In the genomic region with DNA sequence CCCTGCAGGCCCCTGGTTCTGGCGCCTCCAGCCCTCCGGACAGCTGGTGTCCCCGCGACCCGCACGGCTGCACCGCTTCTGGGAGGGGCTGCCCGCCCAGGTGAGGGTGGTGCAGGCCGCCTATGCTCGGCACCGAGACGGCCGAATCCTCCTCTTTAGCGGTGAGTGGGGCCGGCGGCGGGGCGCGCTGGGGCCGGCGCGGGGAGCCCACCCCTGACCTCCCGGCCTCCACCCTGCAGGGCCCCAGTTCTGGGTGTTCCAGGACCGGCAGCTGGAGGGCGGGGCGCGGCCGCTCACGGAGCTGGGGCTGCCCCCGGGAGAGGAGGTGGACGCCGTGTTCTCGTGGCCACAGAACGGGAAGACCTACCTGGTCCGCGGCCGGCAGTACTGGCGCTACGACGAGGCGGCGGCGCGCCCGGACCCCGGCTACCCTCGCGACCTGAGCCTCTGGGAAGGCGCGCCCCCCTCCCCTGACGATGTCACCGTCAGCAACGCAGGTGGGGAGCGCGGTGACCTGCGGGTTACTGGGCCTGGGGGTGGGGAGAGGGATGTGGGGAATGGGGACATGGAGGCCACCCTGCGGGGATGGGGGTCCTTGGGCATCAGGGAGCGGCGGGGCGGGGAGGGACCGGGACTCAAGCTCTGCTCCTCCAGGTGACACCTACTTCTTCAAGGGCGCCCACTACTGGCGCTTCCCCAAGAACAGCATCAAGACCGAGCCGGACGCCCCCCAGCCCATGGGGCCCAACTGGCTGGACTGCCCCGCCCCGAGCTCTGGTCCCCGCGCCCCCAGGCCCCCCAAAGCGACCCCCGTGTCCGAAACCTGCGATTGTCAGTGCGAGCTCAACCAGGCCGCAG, we compare ENCODE assay signal across 9 cellular contexts. TPM values are rescaled to one million over a fixed set of nuclear protein-coding genes. Genes with fewer than 3 reads are reported as not detected.
A peak's percentile ranks its signal among the peaks of the same experiment; 100 is the strongest.
DNase-seq lines count a peak whose midpoint lies in the region; ATAC-seq, FAIRE-seq and TF ChIP-seq lines count a peak whose summit lies in the region.
"Had no signal": no experiment of that assay in that cellular context is flagged by ENCODE, and none has a peak within 500 bp of the region (broad histone marks: within the 10 kb centered on the region; RNA-seq: fewer than 3 reads in every experiment).

No MANE protein-coding gene starts in this region.

- H3K9me1 ChIP-seq in endothelial cell of umbilical vein (replicated peaks; ENCODE audit: control insufficient read depth, extremely low read depth, insufficient read depth, low read length), result no peaks in the 10 kb centered on the region

- H3K9me3 ChIP-seq in endothelial cell of umbilical vein (replicated peaks; ENCODE audit: control insufficient read depth, insufficient read depth, low read length) (no peaks in the 10 kb centered on the region), mononuclear cell (ENCODE audit: low read depth, low read length) (no peaks in the 10 kb centered on the region), thoracic aorta (no peaks in the 10 kb centered on the region)

- H3K79me2 ChIP-seq in endothelial cell of umbilical vein (ENCODE audit: control insufficient read depth, insufficient read depth, low read length), result no peaks in the 10 kb centered on the region

- TF ChIP-seq CTCF in endothelial cell of umbilical vein (IDR thresholded peaks at IDR 0.05; ENCODE audit: extremely low read depth in 1 of 2, insufficient read depth in 1 of 2, low read depth in 1 of 2, low read length in 2 of 2) (no peak), thoracic aorta (IDR thresholded peaks at IDR 0.05) (no peak)

- FAIRE-seq in endothelial cell of umbilical vein (lab: Jason Lieb, UNC), result no peak
- FAIRE-seq: frontal cortex had no signal

- H3K36me3 Mint-ChIP-seq in activated CD4-positive, alpha-beta T cell treated with anti-CD3 and anti-CD28 coated beads for 36 hours (ENCODE audit: low read depth), result peaks cover 13% of the 10 kb centered on the region

- dilution Hi-C loops in endothelial cell of umbilical vein (cut with MboI; ENCODE audit: extremely low pct_ligation_motif_present, low sequenced_read_pairs), result no loop called here

- CTCF ChIA-PET in activated CD4-positive, alpha-beta T cell treated with anti-CD3 and anti-CD28 coated beads for 36 hours (lab: Charles Lee), result interaction anchor here (0.8 to 4.0 kb wide), 17 partner anchors 11 to 131 kb away, joined by 3 to 83 read pairs (median 5); a partner anchor contains a TSS
- CTCF ChIA-PET in endothelial cell of umbilical vein (lab: Charles Lee), result interaction anchor here (0.6 to 2.9 kb wide), 26 partner anchors 11 to 110 kb away, joined by 3 to 113 read pairs (median 6); a partner anchor contains a TSS

- intact Hi-C loops in activated CD4-positive, alpha-beta T cell treated with anti-CD3 and anti-CD28 coated beads for 36 hours (cut with DNase I, micrococcal nuclease), result loop anchor here (1.0 to 5.0 kb wide), 12 partner anchors 30 to 108 kb away; a partner anchor contains a TSS
- intact Hi-C loops in endothelial cell of umbilical vein (cut with micrococcal nuclease), result loop anchor here (1.0 to 2.0 kb wide), 7 partner anchors 28 to 71 kb away; no protein-coding TSS in a partner anchor

- TF ChIP-seq POLR2A in endothelial cell of umbilical vein (IDR thresholded peaks at IDR 0.05; ENCODE audit: low read depth, low read length), result no peak

- POLR2A ChIA-PET in activated CD4-positive, alpha-beta T cell treated with anti-CD3 and anti-CD28 coated beads for 36 hours (lab: Charles Lee), result interaction anchor here (0.6 to 1.0 kb wide), 4 partner anchors 30 to 100 kb away, joined by 3 read pairs; a partner anchor contains a TSS
- POLR2A ChIA-PET in endothelial cell of umbilical vein (lab: Charles Lee), result interaction anchor here (0.6 to 2.1 kb wide), 2 partner anchors 10 to 72 kb away, joined by 3 to 5 read pairs; no protein-coding TSS in a partner anchor

- BruUV-seq in endothelial cell of umbilical vein (replicated peaks; lab: Mats Ljungman, UMichigan), result no TSS peak

- H3K27me3 ChIP-seq in endothelial cell of umbilical vein (ENCODE audit: control insufficient read depth in 2 of 2, insufficient read depth in 2 of 2, low read length in 2 of 2) (no peaks in the 10 kb centered on the region), mononuclear cell (ENCODE audit: insufficient read depth, low read length) (no peaks in the 10 kb centered on the region), thoracic aorta (replicated peaks; ENCODE audit: insufficient read depth) (no peaks in the 10 kb centered on the region)

- peak overlapping the region; percentile 73 for H3K9ac ChIP-seq in endothelial cell of umbilical vein (replicated peaks; ENCODE audit: extremely low read depth, insufficient read depth, low read length)

- DNase-seq in activated CD4-positive, alpha-beta T cell treated with anti-CD3 and anti-CD28 coated beads for 36 hours, result peak; percentile 78
- DNase-seq in activated CD4-positive, alpha-beta T cell treated with anti-CD3 and anti-CD28 coated beads for 1 hour, result no peak
- peak; percentile 56 for DNase-seq in activated CD4-positive, CD25-positive, alpha-beta regulatory T cell treated with anti-CD3 and anti-CD28 coated beads, Interleukin-2, amount 50 U/mL, for 72 hours
- DNase-seq in endothelial cell of umbilical vein (ENCODE audit: low read depth, low spot score) (no peak), thoracic aorta (ENCODE audit: low spot score) (no peak), dedifferentiated amniotic fluid mesenchymal stem cell (ENCODE audit: extremely low spot score) (no peak)

- peak overlapping the region; percentile 82 for H2AFZ ChIP-seq in endothelial cell of umbilical vein (ENCODE audit: low read depth, low read length)

- H4K20me1 ChIP-seq in endothelial cell of umbilical vein (replicated peaks; ENCODE audit: control insufficient read depth, extremely low read depth, insufficient read depth, low read length), result no peaks in the 10 kb centered on the region

- H3K4me1 Mint-ChIP-seq in activated CD4-positive, alpha-beta T cell treated with anti-CD3 and anti-CD28 coated beads for 36 hours, result peaks cover 62% of the 10 kb centered on the region

- no peaks in the 10 kb centered on the region for H3K9me3 Mint-ChIP-seq in activated CD4-positive, alpha-beta T cell treated with anti-CD3 and anti-CD28 coated beads for 36 hours (ENCODE audit: low read depth)

- ATAC-seq in activated CD4-positive, alpha-beta T cell treated with anti-CD3 and anti-CD28 coated beads for 36 hours, result peak; percentile 51
- ATAC-seq in HG03571 (IDR thresholded peaks at IDR 0.05; ENCODE audit: unreplicated experiment), result peak; percentile 42
- ATAC-seq in thoracic aorta (ENCODE audit: insufficient number of reproducible peaks, low FRiP score, low read depth), result no peak

- no peaks in the 10 kb centered on the region for H3K27me3 Mint-ChIP-seq in activated CD4-positive, alpha-beta T cell treated with anti-CD3 and anti-CD28 coated beads for 36 hours

- peak overlapping the region; percentile 84 for H3K4me3 Mint-ChIP-seq in activated CD4-positive, alpha-beta T cell treated with anti-CD3 and anti-CD28 coated beads for 36 hours

- H3K27ac Mint-ChIP-seq in activated CD4-positive, alpha-beta T cell treated with anti-CD3 and anti-CD28 coated beads for 36 hours, result peak overlapping the region; percentile 72

- peak overlapping the region; percentile 71 for H3K4me2 ChIP-seq in endothelial cell of umbilical vein (ENCODE audit: insufficient read depth, low read length)

- H3K27ac ChIP-seq in endothelial cell of umbilical vein (ENCODE audit: insufficient read depth, low read depth, low read length) (peak overlapping the region; percentile 40), thoracic aorta (peak overlapping the region in 1 of 2 donors; percentile 41)

- H3K4me1 ChIP-seq in endothelial cell of umbilical vein (ENCODE audit: control insufficient read depth, extremely low read depth, insufficient read depth, low read length) (peaks cover 9% of the 10 kb centered on the region), mononuclear cell (ENCODE audit: insufficient read depth, low read length) (peaks cover 77% of the 10 kb centered on the region), thoracic aorta (ENCODE audit: control insufficient read depth in 1 of 2, low read depth in 2 of 2) (peaks cover 11 to 20% of the 10 kb centered on the region in 2 donors)

- H3K36me3 ChIP-seq in endothelial cell of umbilical vein (ENCODE audit: control insufficient read depth in 2 of 2, extremely low read depth in 1 of 2, insufficient read depth in 2 of 2, low read length in 2 of 2), result no peaks in the 10 kb centered on the region
- H3K36me3 ChIP-seq in thoracic aorta, result no peaks in the 10 kb centered on the region

- peak overlapping the region; percentile 44 to 64 (median 59) for H3K4me3 ChIP-seq in endothelial cell of umbilical vein (replicated peaks in 1 of 3; ENCODE audit: insufficient read depth in 1 of 3, low read depth in 1 of 3, low read length in 3 of 3)
- peak overlapping the region; percentile 66 for H3K4me3 ChIP-seq in mononuclear cell (ENCODE audit: low read length)
- peak overlapping the region; percentile 94 for H3K4me3 ChIP-seq in thoracic aorta

RNA-seq across cellular contexts. Expression of a gene that starts 7.0 kb away (rescaled TPM):
- 1,000 to 10,000 TPM; 1,864 to 2,360 TPM for total RNA-seq in activated CD4-positive, alpha-beta T cell treated with anti-CD3 and anti-CD28 coated beads for 36 hours
- total RNA-seq in endothelial cell of umbilical vein, result 55.7 and 127 TPM in 2 replicates
- 336 and 493 TPM in 2 replicates for polyA plus RNA-seq in endothelial cell of umbilical vein
- 252 and 322 TPM in 2 replicates for polyA plus RNA-seq in endothelial cell of umbilical vein (2011; cell fraction: cytosol; rRNA removed)
- polyA plus RNA-seq in endothelial cell of umbilical vein (2011; cell fraction: nucleus; rRNA removed), result 154 and 214 TPM in 2 replicates
- 194 and 480 TPM in 2 replicates for polyA plus RNA-seq in endothelial cell of umbilical vein (2012)
- polyA minus RNA-seq in endothelial cell of umbilical vein, result 105 and 133 TPM in 2 replicates
- polyA minus RNA-seq in endothelial cell of umbilical vein (2011; cell fraction: cytosol; rRNA and poly(A)+ RNA removed), result 6.2 TPM
- 41.2 and 59.8 TPM in 2 replicates for polyA minus RNA-seq in endothelial cell of umbilical vein (2011; cell fraction: nucleus; rRNA and poly(A)+ RNA removed)
- 115 TPM for total RNA-seq in mononuclear cell
- 10 to 100 TPM; 42.4 to 55.4 TPM for total RNA-seq in thoracic aorta

RNA-seq across cellular contexts. Expression of a gene that starts 12.0 kb away (rescaled TPM):
- under 1 TPM; 0.55 to 0.91 TPM for total RNA-seq in activated CD4-positive, alpha-beta T cell treated with anti-CD3 and anti-CD28 coated beads for 36 hours
- total RNA-seq in endothelial cell of umbilical vein (0.21 and 0.35 TPM in 2 replicates), mononuclear cell (1.7 TPM), thoracic aorta (1 to 10 TPM in 1 of 2 donors, not detected in 1; 4.2 TPM)
- 0.08 and 0.13 TPM in 2 replicates for polyA plus RNA-seq in endothelial cell of umbilical vein
- polyA plus RNA-seq in endothelial cell of umbilical vein (2011; cell fraction: cytosol; rRNA removed), result 0.03 and 0.04 TPM in 2 replicates
- not detected in 2 replicates for polyA plus RNA-seq in endothelial cell of umbilical vein (2011; cell fraction: nucleus; rRNA removed)
- 0.37 and 0.94 TPM in 2 replicates for polyA plus RNA-seq in endothelial cell of umbilical vein (2012)
- polyA minus RNA-seq in endothelial cell of umbilical vein, result 0.07 and 0.08 TPM in 2 replicates
- not detected for polyA minus RNA-seq in endothelial cell of umbilical vein (2011; cell fraction: cytosol; rRNA and poly(A)+ RNA removed)
- polyA minus RNA-seq in endothelial cell of umbilical vein (2011; cell fraction: nucleus; rRNA and poly(A)+ RNA removed), result 0.10 TPM in 1 of 2 replicates, not detected in the other

RNA-seq across cellular contexts. Expression of a gene that starts 21.7 kb away (rescaled TPM):
- 1 to 10 TPM in 1 of 2 experiments, under 1 TPM in 1; 0.58 to 1.2 TPM for total RNA-seq in activated CD4-positive, alpha-beta T cell treated with anti-CD3 and anti-CD28 coated beads for 36 hours
- total RNA-seq in endothelial cell of umbilical vein (not detected in 2 replicates), mononuclear cell (0.10 TPM), thoracic aorta (1 to 10 TPM in 1 of 2 donors, not detected in 1; 1.1 TPM)
- polyA plus RNA-seq in endothelial cell of umbilical vein, result not detected in 2 replicates
- polyA plus RNA-seq in endothelial cell of umbilical vein (2011; cell fraction: cytosol; rRNA removed), result not detected in 2 replicates
- polyA plus RNA-seq in endothelial cell of umbilical vein (2011; cell fraction: nucleus; rRNA removed), result not detected in 2 replicates
- not detected in 2 replicates for polyA plus RNA-seq in endothelial cell of umbilical vein (2012)
- polyA minus RNA-seq in endothelial cell of umbilical vein, result not detected in 2 replicates
- polyA minus RNA-seq in endothelial cell of umbilical vein (2011; cell fraction: cytosol; rRNA and poly(A)+ RNA removed), result not detected
- polyA minus RNA-seq in endothelial cell of umbilical vein (2011; cell fraction: nucleus; rRNA and poly(A)+ RNA removed), result not detected in 2 replicates
- total RNA-seq: frontal cortex had no signal

RNA-seq across cellular contexts. Expression of a gene that starts 34.6 kb away (rescaled TPM):
- total RNA-seq in activated CD4-positive, alpha-beta T cell treated with anti-CD3 and anti-CD28 coated beads for 36 hours, result 10 to 100 TPM; 46.9 to 50.2 TPM
- total RNA-seq in endothelial cell of umbilical vein, result 23.9 and 24.1 TPM in 2 replicates
- 36.9 and 39.3 TPM in 2 replicates for polyA plus RNA-seq in endothelial cell of umbilical vein
- polyA plus RNA-seq in endothelial cell of umbilical vein (2011; cell fraction: cytosol; rRNA removed), result 22.8 and 26.8 TPM in 2 replicates
- polyA plus RNA-seq in endothelial cell of umbilical vein (2011; cell fraction: nucleus; rRNA removed), result 87.1 and 88.5 TPM in 2 replicates
- 20.0 and 23.2 TPM in 2 replicates for polyA plus RNA-seq in endothelial cell of umbilical vein (2012)
- polyA minus RNA-seq in endothelial cell of umbilical vein, result 20.0 and 24.7 TPM in 2 replicates
- polyA minus RNA-seq in endothelial cell of umbilical vein (2011; cell fraction: cytosol; rRNA and poly(A)+ RNA removed), result 40.6 TPM
- 11.1 and 13.9 TPM in 2 replicates for polyA minus RNA-seq in endothelial cell of umbilical vein (2011; cell fraction: nucleus; rRNA and poly(A)+ RNA removed)
- 8.9 TPM for total RNA-seq in mononuclear cell
- total RNA-seq in thoracic aorta, result 10 to 100 TPM; 19.0 to 24.7 TPM

RNA-seq across cellular contexts. Expression of a gene that starts 34.7 kb away (rescaled TPM):
- 10 to 100 TPM; 30.0 to 30.7 TPM for total RNA-seq in activated CD4-positive, alpha-beta T cell treated with anti-CD3 and anti-CD28 coated beads for 36 hours
- total RNA-seq in endothelial cell of umbilical vein (25.8 and 28.7 TPM in 2 replicates), mononuclear cell (8.2 TPM), thoracic aorta (100 to 1,000 TPM in 1 of 2 donors, 10 to 100 TPM in 1; 19.9 to 120 TPM)
- 49.3 and 64.5 TPM in 2 replicates for polyA plus RNA-seq in endothelial cell of umbilical vein
- polyA plus RNA-seq in endothelial cell of umbilical vein (2011; cell fraction: cytosol; rRNA removed), result 29.6 and 40.3 TPM in 2 replicates
- polyA plus RNA-seq in endothelial cell of umbilical vein (2011; cell fraction: nucleus; rRNA removed), result 10.0 and 14.6 TPM in 2 replicates
- 39.2 and 59.0 TPM in 2 replicates for polyA plus RNA-seq in endothelial cell of umbilical vein (2012)
- 8.9 and 19.0 TPM in 2 replicates for polyA minus RNA-seq in endothelial cell of umbilical vein
- 39.6 TPM for polyA minus RNA-seq in endothelial cell of umbilical vein (2011; cell fraction: cytosol; rRNA and poly(A)+ RNA removed)
- 3.5 and 4.7 TPM in 2 replicates for polyA minus RNA-seq in endothelial cell of umbilical vein (2011; cell fraction: nucleus; rRNA and poly(A)+ RNA removed)

Comparison
In these comparisons a context has a peak if more than half of its experiments do, and no peak if none do; other contexts are left out.
1. DNase-seq: peak in activated CD4-positive, alpha-beta T cell treated with anti-CD3 and anti-CD28 coated beads for 36 hours (single experiment) and activated CD4-positive, CD25-positive, alpha-beta regulatory T cell treated with anti-CD3 and anti-CD28 coated beads, Interleukin-2, amount 50 U/mL, for 72 hours (single experiment); none in activated CD4-positive, alpha-beta T cell treated with anti-CD3 and anti-CD28 coated beads for 1 hour (single experiment), endothelial cell of umbilical vein (single experiment), thoracic aorta (single experiment) and dedifferentiated amniotic fluid mesenchymal stem cell (single experiment).
2. RNA of a gene that starts 7.0 kb away (total RNA-seq): 1,864 to 2,360 TPM in activated CD4-positive, alpha-beta T cell treated with anti-CD3 and anti-CD28 coated beads for 36 hours; 115 TPM in mononuclear cell (single experiment), 55.7 to 127 TPM in endothelial cell of umbilical vein and 42.4 to 55.4 TPM in thoracic aorta; every median in the first group is over 10 times any median in the second.
3. Peak in every context shown above with its lines, with median percentiles within 50 percentile points of each other: H3K4me3 ChIP-seq.